ENCODE assay signal across 8 cellular contexts in the genomic region with DNA sequence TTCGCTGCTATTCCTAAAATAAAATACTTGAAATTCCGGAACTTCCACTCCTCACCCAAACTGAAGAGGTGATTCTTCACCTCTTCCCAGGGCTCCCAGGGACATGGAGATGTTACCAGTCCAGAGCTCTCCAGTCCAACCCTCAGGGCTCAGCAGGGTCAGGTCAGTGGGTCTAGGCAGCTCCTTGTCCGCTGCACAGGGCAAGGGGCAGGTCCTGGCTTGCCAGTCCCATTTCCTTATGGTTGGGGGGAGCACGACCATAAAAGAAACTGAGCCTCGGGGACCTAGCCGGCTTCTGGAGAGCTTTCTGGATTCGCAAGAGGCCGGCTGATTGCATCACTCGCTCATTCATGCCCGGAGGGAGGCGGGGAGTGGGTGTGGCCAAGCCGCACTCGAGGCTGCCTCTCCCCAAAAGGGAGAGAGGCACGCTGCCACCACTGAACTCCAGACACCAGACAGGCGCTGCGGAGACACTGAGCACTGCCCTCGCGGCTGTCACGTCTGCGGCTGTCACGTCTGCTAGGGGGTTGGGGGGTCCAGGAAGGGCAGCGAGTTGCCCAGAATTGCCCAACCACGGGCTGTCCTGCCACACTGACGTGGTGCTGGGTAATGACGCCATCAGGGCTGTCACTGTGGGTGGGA. TPM values are rescaled to one million over a fixed set of nuclear protein-coding genes. Genes with fewer than 3 reads are reported as not detected.
DNase-seq lines count a peak whose midpoint lies in the region; ATAC-seq and TF ChIP-seq lines count a peak whose summit lies in the region.

No MANE protein-coding gene starts in this region.

- DNase-seq in Caki2 (ENCODE audit: low read depth), result peak; percentile 96
- peak; percentile 98 for DNase-seq in H7
- DNase-seq in NCI-H2107 (lab: John Stamatoyannopoulos, UW), result peak; percentile 85
- peak; percentile 59 to 66 (median 64) for DNase-seq in activated CD4-positive, CD25-positive, alpha-beta regulatory T cell (lab: John Stamatoyannopoulos, UW)
- DNase-seq in mammary epithelial cell, result peak; percentile 94
- peak; percentile 76 for DNase-seq in inferior parietal cortex (ENCODE audit: extremely low spot score)
- DNase-seq in stimulated activated CD4-positive, alpha-beta T cell treated with anti-CD3 and anti-CD28 coated beads, Interleukin-12 subunit alpha, Interleukin-12 subunit beta, amount 100 ng/mL, for 48 hours (ENCODE audit: low read depth in 2 of 3, low spot score in 1 of 3), result peak; percentile 78 to 87 (median 81)

- intact Hi-C loops in mammary epithelial cell (cut with micrococcal nuclease), result loop anchor here (1.0 kb wide), 2 partner anchors 17 to 74 kb away; no protein-coding TSS in a partner anchor

- ATAC-seq in GM21447 (IDR thresholded peaks at IDR 0.05; ENCODE audit: unreplicated experiment), result no peak

- CTCF ChIA-PET in mammary epithelial cell (lab: Charles Lee; ENCODE audit: low non-redundant PET), result no interaction called here

- peaks cover 11% of the 10 kb centered on the region for H4K20me1 ChIP-seq in mammary epithelial cell (ENCODE audit: insufficient read depth, low read length)

- no peaks in the 10 kb centered on the region for H3K27me3 ChIP-seq in H7 (ENCODE audit: control insufficient read depth, insufficient read depth, low read length)
- no peaks in the 10 kb centered on the region for H3K27me3 ChIP-seq in mammary epithelial cell (ENCODE audit: insufficient read depth, low read length)

- peak overlapping the region; percentile 86 for H3K27ac ChIP-seq in mammary epithelial cell (ENCODE audit: insufficient read depth, low read depth, low read length)

- H2AFZ ChIP-seq in mammary epithelial cell (ENCODE audit: low read depth, low read length), result no peak overlapping the region

- H3K79me2 ChIP-seq in mammary epithelial cell (ENCODE audit: insufficient read depth, low read length), result peaks cover 98% of the 10 kb centered on the region

- WGBS in mammary epithelial cell (ENCODE audit: low coverage, missing lambda C conversion rate), result under 1% methylated on average over 15 of the region's 25 CpGs

- no peak for TF ChIP-seq CTCF in mammary epithelial cell (conservative IDR thresholded peaks at IDR 0.05 in 1 of 2, IDR thresholded peaks at IDR 0.05 in 1 of 2; ENCODE audit: extremely low read depth in 1 of 2, insufficient read depth in 1 of 2, low read depth in 1 of 2, low read length in 2 of 2)

- TSS peak; percentile 6 for BruUV-seq in mammary epithelial cell (replicated peaks; lab: Mats Ljungman, UMichigan)

- in situ Hi-C loops in Caki2 (cut with HindIII; ENCODE audit: low pct_unique_long_range_greater_than_20kb, low sequenced_read_pairs) (no loop called here), mammary epithelial cell (cut with MboI; ENCODE audit: low sequenced_read_pairs in 2 of 2) (loop anchor here in 1 of 2 donors (5.0 kb wide), 1 partner anchor 76 kb away; no protein-coding TSS in a partner anchor)

- H3K4me2 ChIP-seq in mammary epithelial cell (ENCODE audit: insufficient read depth, low read depth, low read length), result peak overlapping the region; percentile 76

- no peak overlapping the region for H3K4me3 ChIP-seq in H7 (ENCODE audit: insufficient read depth, low read depth, low read length)
- peak overlapping the region in 2 of 3 experiments; percentile 17 to 39 for H3K4me3 ChIP-seq in mammary epithelial cell (replicated peaks in 1 of 3; ENCODE audit: insufficient read depth in 1 of 3, low read depth in 2 of 3, low read length in 3 of 3)

- H3K36me3 ChIP-seq in H7 (replicated peaks; ENCODE audit: control insufficient read depth, insufficient read depth, low read length) (peaks cover 15% of the 10 kb centered on the region), mammary epithelial cell (ENCODE audit: insufficient read depth, low read length) (peaks cover 44% of the 10 kb centered on the region)

- H3K9me3 ChIP-seq in mammary epithelial cell (replicated peaks; ENCODE audit: insufficient read depth, low read length), result no peaks in the 10 kb centered on the region

- dilution Hi-C loops in mammary epithelial cell (cut with HindIII; ENCODE audit: low sequenced_read_pairs), result no loop called here

- H3K9ac ChIP-seq in mammary epithelial cell (ENCODE audit: insufficient read depth, low read length), result peak overlapping the region; percentile 85

- peaks cover 77% of the 10 kb centered on the region for H3K4me1 ChIP-seq in mammary epithelial cell (ENCODE audit: insufficient read depth, low read length)

RNA-seq across cellular contexts. Expression of a gene that starts 15.8 kb away (rescaled TPM):
- 81.4 and 81.7 TPM in 2 replicates for total RNA-seq in Caki2 (2014; rRNA removed; shearing (Covaris generic); ENCODE audit: low replicate concordance)
- 91.6 and 188 TPM in 2 replicates for total RNA-seq in H7 (2014; rRNA removed; shearing (Covaris generic))
- 1,000 to 10,000 TPM; 1,822 to 2,475 TPM for total RNA-seq in mammary epithelial cell
- 680 TPM for polyA plus RNA-seq in mammary epithelial cell
- polyA minus RNA-seq in mammary epithelial cell, result 936 TPM
